ENCODE assay signal across 29 cellular contexts in genomic region chr15:39272901-39273300, GRCh38.
"Had no signal": no experiment of that assay in that cellular context is flagged by ENCODE, and none has a peak within 500 bp of the region (broad histone marks: within the 10 kb centered on the region; RNA-seq: fewer than 3 reads in every experiment).

No MANE protein-coding gene starts in this region.

- H3K9me3 Mint-ChIP-seq: activated naive CD4-positive, alpha-beta T cell treated with anti-CD3 and anti-CD28 coated beads for 36 hours; activated naive CD8-positive, alpha-beta T cell treated with anti-CD3 and anti-CD28 coated beads for 36 hours; naive B cell; nephron progenitor cell had no signal

- H3K79me2 ChIP-seq: hepatocyte had no signal

- H3K36me3 ChIP-seq: adrenal gland, brain microvascular endothelial cell, gastroesophageal sphincter, left ventricle myocardium inferior, neutrophil, ovary, prostate gland, sigmoid colon, transverse colon had no signal

- H3K4me3 ChIP-seq: adrenal gland, gastroesophageal sphincter, hepatocyte, left ventricle myocardium inferior, lung, mucosa of descending colon, ovary, prostate gland, sigmoid colon, testis, transverse colon had no signal

- H3K4me3 Mint-ChIP-seq: activated naive CD4-positive, alpha-beta T cell treated with anti-CD3 and anti-CD28 coated beads for 36 hours; activated naive CD8-positive, alpha-beta T cell treated with anti-CD3 and anti-CD28 coated beads for 36 hours; naive B cell; nephron progenitor cell had no signal

- H3K9me3 ChIP-seq: adrenal gland, gastroesophageal sphincter, left ventricle myocardium inferior, mucosa of descending colon, neutrophil, ovary, prostate gland, sigmoid colon, testis, transverse colon had no signal

- H3K27ac ChIP-seq: adrenal gland, brain microvascular endothelial cell, gastroesophageal sphincter, left ventricle myocardium inferior, neutrophil, ovary, sigmoid colon, testis, transverse colon had no signal

- ATAC-seq: activated CD4-positive, CD25-positive, alpha-beta regulatory T cell treated with anti-CD3 and anti-CD28 coated beads, Interleukin-2, amount 50 U/mL, for 24 hours; gastroesophageal sphincter; mucosa of descending colon had no signal

- H3K4me1 ChIP-seq: adrenal gland, testis had no signal

- H2AFZ ChIP-seq: hepatocyte had no signal

- H3K27me3 ChIP-seq: adrenal gland, brain microvascular endothelial cell, gastroesophageal sphincter, hepatocyte, ovary, sigmoid colon, testis, transverse colon had no signal

- H3K4me1 Mint-ChIP-seq: activated naive CD8-positive, alpha-beta T cell treated with anti-CD3 and anti-CD28 coated beads for 36 hours; naive B cell had no signal

- DNase-seq: activated CD4-positive, alpha-beta T cell treated with anti-CD3 and anti-CD28 coated beads for 48 hours; activated CD4-positive, alpha-beta T cell treated with anti-CD3 and anti-CD28 coated beads, Interleukin-2, amount 50 U/mL, for 48 hours; activated CD8-positive, alpha-beta memory T cell treated with anti-CD3 and anti-CD28 coated beads for 24 hours; activated effector memory CD4-positive, alpha-beta T cell treated with anti-CD3 and anti-CD28 coated beads, Interleukin-2, amount 50 U/mL, for 16 hours; activated naive CD4-positive, alpha-beta T cell treated with anti-CD3 and anti-CD28 coated beads for 36 hours; activated naive CD8-positive, alpha-beta T cell treated with anti-CD3 and anti-CD28 coated beads for 36 hours; adrenal gland; aorta; brain microvascular endothelial cell; islet precursor cell; left ventricle myocardium inferior; mesendoderm; mucosa of descending colon; naive B cell; nephron progenitor cell; ovary; retina; sigmoid colon; stimulated activated CD4-positive, alpha-beta T cell treated with anti-CD3 and anti-CD28 coated beads, Interleukin-15, amount 100 ng/mL, for 24 hours; stimulated activated CD4-positive, alpha-beta T cell treated with anti-CD3 and anti-CD28 coated beads, Interleukin-2, amount 100 ng/mL, for 24 hours; stimulated activated naive CD4-positive, alpha-beta T cell; testis; transverse colon had no signal

- H3K27ac Mint-ChIP-seq: activated naive CD4-positive, alpha-beta T cell treated with anti-CD3 and anti-CD28 coated beads for 36 hours; activated naive CD8-positive, alpha-beta T cell treated with anti-CD3 and anti-CD28 coated beads for 36 hours; naive B cell; nephron progenitor cell had no signal

- H3K36me3 Mint-ChIP-seq: activated naive CD8-positive, alpha-beta T cell treated with anti-CD3 and anti-CD28 coated beads for 36 hours; naive B cell had no signal
